Comparison of ENCODE assay signal across 39 cellular contexts in genomic region chr3:116691041-116691440, GRCh38. TPM values are rescaled to one million over a fixed set of nuclear protein-coding genes. Genes with fewer than 3 reads are reported as not detected.
"Had no signal": no experiment of that assay in that cellular context is flagged by ENCODE, and none has a peak within 500 bp of the region (broad histone marks: within the 10 kb centered on the region; RNA-seq: fewer than 3 reads in every experiment).

No MANE protein-coding gene starts in this region.

- DNase-seq: Karpas-422, Kasumi-1, MG63, MM.1S, MV-4-11, NCI-H1048, NCI-H1092, NCI-H1092 treated with DMSO at 0.1 percent for 48 hours, NCI-H1105, NCI-H1105 treated with DMSO at 0.1 percent for 48 hours, NCI-H1417, NCI-H1417 treated with DMSO at 0.1 percent for 48 hours, NCI-H1436, NCI-H1436 treated with DMSO at 0.1 percent for 48 hours, NCI-H146, NCI-H1694, NCI-H1694 treated with DMSO at 0.1 percent for 48 hours, NCI-H187, NCI-H187 treated with DMSO at 0.1 percent for 48 hours, NCI-H1930, NCI-H2029, NCI-H2029 treated with DMSO at 0.1 percent for 48 hours, NCI-H2081, NCI-H2081 treated with DMSO at 0.1 percent for 48 hours, NCI-H2107, NCI-H2171, NCI-H2171 treated with DMSO at 0.1 percent for 48 hours, NCI-H2227 treated with DMSO at 0.1 percent for 48 hours, NCI-H226, NCI-H345, NCI-H446, NCI-H446 treated with DMSO at 0.1 percent for 48 hours, NCI-H510A, NCI-H510A treated with DMSO at 0.1 percent for 48 hours, NCI-H524 had no signal

- H3K4me3 ChIP-seq: MG63 had no signal

- H3K9me3 ChIP-seq: MG63 had no signal

- H3K36me3 ChIP-seq: MG63 had no signal

- H3K27me3 ChIP-seq: MG63 had no signal

RNA-seq across cellular contexts. Expression of gene TUSC7, which starts 18.5 kb away (rescaled TPM):
- total RNA-seq: LHCN-M2, M059J, MCF 10A, NCI-H460 had no signal
